In genomic region chr22:33582822-33583400, GRCh38 we compare ENCODE assay signal across 26 cellular contexts.
"Had no signal": no experiment of that assay in that cellular context is flagged by ENCODE, and none has a peak within 500 bp of the region (broad histone marks: within the 10 kb centered on the region; RNA-seq: fewer than 3 reads in every experiment).

No MANE protein-coding gene starts in this region.

- ATAC-seq: activated naive CD8-positive, alpha-beta T cell treated with anti-CD3 and anti-CD28 coated beads, Interleukin-2, amount 50 U/mL, for 24 hours; activated T-cell treated with anti-CD3 and anti-CD28 coated beads, Interleukin-2, amount 50 U/mL, for 72 hours; body of pancreas; gastroesophageal sphincter; heart right ventricle had no signal

- H3K36me3 ChIP-seq: adrenal gland, colonic mucosa, esophagus squamous epithelium, gastroesophageal sphincter, heart right ventricle had no signal

- DNase-seq: activated CD4-positive, alpha-beta memory T cell treated with anti-CD3 and anti-CD28 coated beads, Interleukin-2, amount 10 ng/mL, durations not matched to agents 7 days and 5 days; activated CD4-positive, alpha-beta T cell treated with anti-CD3 and anti-CD28 coated beads for 1 hour; activated CD4-positive, alpha-beta T cell treated with anti-CD3 and anti-CD28 coated beads for 4 hours; activated CD4-positive, alpha-beta T cell treated with anti-CD3 and anti-CD28 coated beads, Interleukin-2, amount 10 ng/mL, durations not matched to agents 7 days and 5 days; activated CD4-positive, alpha-beta T cell treated with anti-CD3 and anti-CD28 coated beads, Interleukin-2, amount 50 U/mL, for 4 hours; activated CD8-positive, alpha-beta memory T cell treated with anti-CD3 and anti-CD28 coated beads, Interleukin-2, amount 50 U/mL, for 48 hours; activated gamma-delta T cell; activated naive CD4-positive, alpha-beta T cell treated with Interleukin-2 at 50 U/mL for 16 hours; activated naive CD8-positive, alpha-beta T cell treated with anti-CD3 and anti-CD28 coated beads for 36 hours; activated naive CD8-positive, alpha-beta T cell treated with anti-CD3 and anti-CD28 coated beads, Interleukin-2, amount 50 U/mL, for 24 hours; activated T-cell treated with anti-CD3 and anti-CD28 coated beads for 4 hours; activated T-cell treated with anti-CD3 and anti-CD28 coated beads, Interleukin-2, amount 50 U/mL, for 24 hours; activated T-cell treated with anti-CD3 and anti-CD28 coated beads, Interleukin-2, amount 50 U/mL, for 72 hours; adrenal gland; amygdala; aorta; body of pancreas; colonic mucosa; effector CD8-positive, alpha-beta T cell; esophagus squamous epithelium; foreskin melanocyte; heart right ventricle; T-helper 2 cell had no signal

- H3K27me3 Mint-ChIP-seq: activated CD4-positive, alpha-beta memory T cell treated with anti-CD3 and anti-CD28 coated beads, Interleukin-2, amount 10 ng/mL, durations not matched to agents 7 days and 5 days; activated CD4-positive, alpha-beta T cell treated with anti-CD3 and anti-CD28 coated beads, Interleukin-2, amount 10 ng/mL, durations not matched to agents 7 days and 5 days; activated naive CD4-positive, alpha-beta T cell treated with anti-CD3 and anti-CD28 coated beads, Interleukin-2, amount 50 U/mL, for 24 hours; activated naive CD8-positive, alpha-beta T cell treated with anti-CD3 and anti-CD28 coated beads, Interleukin-2, amount 50 U/mL, for 24 hours; activated T-cell treated with anti-CD3 and anti-CD28 coated beads, Interleukin-2, amount 50 U/mL, for 24 hours had no signal

- H3K27ac ChIP-seq: adrenal gland, body of pancreas, colonic mucosa, epithelial cell of prostate, esophagus squamous epithelium, gastroesophageal sphincter, heart right ventricle had no signal

- H3K27ac Mint-ChIP-seq: activated CD4-positive, alpha-beta memory T cell treated with anti-CD3 and anti-CD28 coated beads, Interleukin-2, amount 10 ng/mL, durations not matched to agents 7 days and 5 days; activated CD4-positive, alpha-beta T cell treated with anti-CD3 and anti-CD28 coated beads, Interleukin-2, amount 10 ng/mL, durations not matched to agents 7 days and 5 days; activated naive CD4-positive, alpha-beta T cell treated with anti-CD3 and anti-CD28 coated beads, Interleukin-2, amount 50 U/mL, for 24 hours; activated naive CD8-positive, alpha-beta T cell treated with anti-CD3 and anti-CD28 coated beads for 36 hours; activated naive CD8-positive, alpha-beta T cell treated with anti-CD3 and anti-CD28 coated beads, Interleukin-2, amount 50 U/mL, for 24 hours; activated T-cell treated with anti-CD3 and anti-CD28 coated beads, Interleukin-2, amount 50 U/mL, for 24 hours; activated T-cell treated with anti-CD3 and anti-CD28 coated beads, Interleukin-2, amount 50 U/mL, for 72 hours had no signal

- H3K4me3 ChIP-seq: adrenal gland, body of pancreas, colonic mucosa, esophagus squamous epithelium, gastroesophageal sphincter, heart right ventricle had no signal

- H3K27me3 ChIP-seq: adrenal gland, body of pancreas, colonic mucosa, gastroesophageal sphincter, heart right ventricle had no signal

- H3K9me3 Mint-ChIP-seq: activated CD4-positive, alpha-beta memory T cell treated with anti-CD3 and anti-CD28 coated beads, Interleukin-2, amount 10 ng/mL, durations not matched to agents 7 days and 5 days; activated CD4-positive, alpha-beta T cell treated with anti-CD3 and anti-CD28 coated beads, Interleukin-2, amount 10 ng/mL, durations not matched to agents 7 days and 5 days; activated naive CD4-positive, alpha-beta T cell treated with anti-CD3 and anti-CD28 coated beads, Interleukin-2, amount 50 U/mL, for 24 hours; activated naive CD8-positive, alpha-beta T cell treated with anti-CD3 and anti-CD28 coated beads for 36 hours; activated naive CD8-positive, alpha-beta T cell treated with anti-CD3 and anti-CD28 coated beads, Interleukin-2, amount 50 U/mL, for 24 hours; activated T-cell treated with anti-CD3 and anti-CD28 coated beads, Interleukin-2, amount 50 U/mL, for 24 hours had no signal

- H3K36me3 Mint-ChIP-seq: activated naive CD4-positive, alpha-beta T cell treated with anti-CD3 and anti-CD28 coated beads, Interleukin-2, amount 50 U/mL, for 24 hours; activated naive CD8-positive, alpha-beta T cell treated with anti-CD3 and anti-CD28 coated beads for 36 hours had no signal

- H3K4me1 Mint-ChIP-seq: activated CD4-positive, alpha-beta memory T cell treated with anti-CD3 and anti-CD28 coated beads, Interleukin-2, amount 10 ng/mL, durations not matched to agents 7 days and 5 days; activated CD4-positive, alpha-beta T cell treated with anti-CD3 and anti-CD28 coated beads, Interleukin-2, amount 10 ng/mL, durations not matched to agents 7 days and 5 days; activated naive CD4-positive, alpha-beta T cell treated with anti-CD3 and anti-CD28 coated beads, Interleukin-2, amount 50 U/mL, for 24 hours; activated naive CD8-positive, alpha-beta T cell treated with anti-CD3 and anti-CD28 coated beads for 36 hours had no signal

- H3K4me3 Mint-ChIP-seq: activated CD4-positive, alpha-beta memory T cell treated with anti-CD3 and anti-CD28 coated beads, Interleukin-2, amount 10 ng/mL, durations not matched to agents 7 days and 5 days; activated CD4-positive, alpha-beta T cell treated with anti-CD3 and anti-CD28 coated beads, Interleukin-2, amount 10 ng/mL, durations not matched to agents 7 days and 5 days; activated naive CD4-positive, alpha-beta T cell treated with anti-CD3 and anti-CD28 coated beads, Interleukin-2, amount 50 U/mL, for 24 hours; activated naive CD8-positive, alpha-beta T cell treated with anti-CD3 and anti-CD28 coated beads for 36 hours; activated naive CD8-positive, alpha-beta T cell treated with anti-CD3 and anti-CD28 coated beads, Interleukin-2, amount 50 U/mL, for 24 hours; activated T-cell treated with anti-CD3 and anti-CD28 coated beads, Interleukin-2, amount 50 U/mL, for 24 hours; activated T-cell treated with anti-CD3 and anti-CD28 coated beads, Interleukin-2, amount 50 U/mL, for 72 hours had no signal

- H3K9me3 ChIP-seq: adrenal gland, body of pancreas, colonic mucosa, esophagus squamous epithelium, gastroesophageal sphincter, heart right ventricle had no signal
